Comparison of ENCODE assay signal across 1 cellular context in the genomic region with DNA sequence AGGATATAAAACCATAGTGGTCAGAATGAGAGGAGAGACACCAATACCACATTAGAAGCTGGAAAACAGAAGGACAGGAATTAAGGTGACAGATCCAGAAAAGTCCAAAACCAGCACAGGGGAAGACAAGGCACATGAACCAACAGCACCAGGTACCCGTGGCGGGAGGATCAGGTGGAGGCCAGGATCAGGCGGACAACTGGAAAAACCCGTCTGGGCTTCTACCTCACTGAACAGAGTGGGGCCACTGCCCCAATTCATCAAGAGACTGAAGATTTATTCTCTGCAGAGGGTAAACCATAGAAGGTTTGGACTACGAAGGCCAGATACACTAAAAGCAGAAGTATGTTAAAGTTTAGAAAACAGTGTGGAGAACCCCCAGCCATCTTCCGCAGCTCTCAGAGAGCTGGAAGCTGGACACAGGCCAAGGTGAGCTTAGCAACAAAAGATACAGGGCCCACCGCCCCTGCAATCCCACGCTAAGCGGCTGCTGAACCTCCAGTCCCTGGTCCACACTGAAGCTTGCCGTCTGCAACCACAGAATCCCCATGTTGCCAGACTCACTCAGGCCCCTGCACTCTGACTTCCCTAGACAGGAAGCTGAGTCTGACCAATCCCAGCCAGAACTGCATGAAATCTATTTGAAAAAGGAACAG.
A peak's percentile ranks its signal among the peaks of the same experiment; 100 is the strongest.
TF ChIP-seq lines count a peak whose summit lies in the region.

No MANE protein-coding gene starts in this region.

TF ChIP-seq in GM12878, 131 proteins besides CTCF, POLR2A, EP300 and RAD21:
- TF ChIP-seq, protein P1, sequence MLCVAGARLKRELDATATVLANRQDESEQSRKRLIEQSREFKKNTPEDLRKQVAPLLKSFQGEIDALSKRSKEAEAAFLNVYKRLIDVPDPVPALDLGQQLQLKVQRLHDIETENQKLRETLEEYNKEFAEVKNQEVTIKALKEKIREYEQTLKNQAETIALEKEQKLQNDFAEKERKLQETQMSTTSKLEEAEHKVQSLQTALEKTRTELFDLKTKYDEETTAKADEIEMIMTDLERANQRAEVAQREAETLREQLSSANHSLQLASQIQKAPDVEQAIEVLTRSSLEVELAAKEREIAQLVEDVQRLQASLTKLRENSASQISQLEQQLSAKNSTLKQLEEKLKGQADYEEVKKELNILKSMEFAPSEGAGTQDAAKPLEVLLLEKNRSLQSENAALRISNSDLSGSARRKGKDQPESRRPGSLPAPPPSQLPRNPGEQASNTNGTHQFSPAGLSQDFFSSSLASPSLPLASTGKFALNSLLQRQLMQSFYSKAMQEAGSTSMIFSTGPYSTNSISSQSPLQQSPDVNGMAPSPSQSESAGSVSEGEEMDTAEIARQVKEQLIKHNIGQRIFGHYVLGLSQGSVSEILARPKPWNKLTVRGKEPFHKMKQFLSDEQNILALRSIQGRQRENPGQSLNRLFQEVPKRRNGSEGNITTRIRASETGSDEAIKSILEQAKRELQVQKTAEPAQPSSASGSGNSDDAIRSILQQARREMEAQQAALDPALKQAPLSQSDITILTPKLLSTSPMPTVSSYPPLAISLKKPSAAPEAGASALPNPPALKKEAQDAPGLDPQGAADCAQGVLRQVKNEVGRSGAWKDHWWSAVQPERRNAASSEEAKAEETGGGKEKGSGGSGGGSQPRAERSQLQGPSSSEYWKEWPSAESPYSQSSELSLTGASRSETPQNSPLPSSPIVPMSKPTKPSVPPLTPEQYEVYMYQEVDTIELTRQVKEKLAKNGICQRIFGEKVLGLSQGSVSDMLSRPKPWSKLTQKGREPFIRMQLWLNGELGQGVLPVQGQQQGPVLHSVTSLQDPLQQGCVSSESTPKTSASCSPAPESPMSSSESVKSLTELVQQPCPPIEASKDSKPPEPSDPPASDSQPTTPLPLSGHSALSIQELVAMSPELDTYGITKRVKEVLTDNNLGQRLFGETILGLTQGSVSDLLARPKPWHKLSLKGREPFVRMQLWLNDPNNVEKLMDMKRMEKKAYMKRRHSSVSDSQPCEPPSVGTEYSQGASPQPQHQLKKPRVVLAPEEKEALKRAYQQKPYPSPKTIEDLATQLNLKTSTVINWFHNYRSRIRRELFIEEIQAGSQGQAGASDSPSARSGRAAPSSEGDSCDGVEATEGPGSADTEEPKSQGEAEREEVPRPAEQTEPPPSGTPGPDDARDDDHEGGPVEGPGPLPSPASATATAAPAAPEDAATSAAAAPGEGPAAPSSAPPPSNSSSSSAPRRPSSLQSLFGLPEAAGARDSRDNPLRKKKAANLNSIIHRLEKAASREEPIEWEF (IDR thresholded peaks at IDR 0.05; ENCODE audit: insufficient replicate concordance, low read depth, low read length), result no peak
- TF ChIP-seq CBX5 (IDR thresholded peaks at IDR 0.05; ENCODE audit: low read depth) (no peak), NR2C1 (IDR thresholded peaks at IDR 0.05) (no peak), RUNX3 (IDR thresholded peaks at IDR 0.05; ENCODE audit: low read length) (0 out of 2 replicates have a peak, but pooled peaks have one; percentile 31), NR2F1 (conservative IDR thresholded peaks at IDR 0.05) (no peak)
- TF ChIP-seq, protein P2, sequence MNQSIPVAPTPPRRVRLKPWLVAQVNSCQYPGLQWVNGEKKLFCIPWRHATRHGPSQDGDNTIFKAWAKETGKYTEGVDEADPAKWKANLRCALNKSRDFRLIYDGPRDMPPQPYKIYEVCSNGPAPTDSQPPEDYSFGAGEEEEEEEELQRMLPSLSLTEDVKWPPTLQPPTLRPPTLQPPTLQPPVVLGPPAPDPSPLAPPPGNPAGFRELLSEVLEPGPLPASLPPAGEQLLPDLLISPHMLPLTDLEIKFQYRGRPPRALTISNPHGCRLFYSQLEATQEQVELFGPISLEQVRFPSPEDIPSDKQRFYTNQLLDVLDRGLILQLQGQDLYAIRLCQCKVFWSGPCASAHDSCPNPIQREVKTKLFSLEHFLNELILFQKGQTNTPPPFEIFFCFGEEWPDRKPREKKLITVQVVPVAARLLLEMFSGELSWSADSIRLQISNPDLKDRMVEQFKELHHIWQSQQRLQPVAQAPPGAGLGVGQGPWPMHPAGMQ (IDR thresholded peaks at IDR 0.05; ENCODE audit: borderline replicate concordance), result no peak
